ENCODE assay signal across 1 cellular context in genomic region chr11:36289226-36289852, GRCh38.
TF ChIP-seq lines count a peak whose summit lies in the region.

Gene COMMD9 (minus strand): TSS chr11:36289424. CDS start chr11:36289412, 12 bp downstream.

TF ChIP-seq in HepG2, 621 proteins besides CTCF, POLR2A, EP300 and RAD21 (continued from another document and continues in another):
- TF ChIP-seq ZNF784 (CRISPR knock-in tag; IDR thresholded peaks at IDR 0.05; ENCODE audit: borderline replicate concordance) = peak; percentile 79
- no peak for TF ChIP-seq DMTF1 (CRISPR knock-in tag; IDR thresholded peaks at IDR 0.05)
- no peak for TF ChIP-seq SMAD1 (CRISPR knock-in tag; IDR thresholded peaks at IDR 0.05; ENCODE audit: borderline replicate concordance, low read depth)
- no peak for TF ChIP-seq ZNF276 (CRISPR knock-in tag; IDR thresholded peaks at IDR 0.05; ENCODE audit: low read depth)
- TF ChIP-seq TFDP1 (CRISPR knock-in tag; IDR thresholded peaks at IDR 0.05; ENCODE audit: borderline replicate concordance) = no peak
- no peak for TF ChIP-seq ZNF484 (CRISPR knock-in tag; IDR thresholded peaks at IDR 0.05; ENCODE audit: borderline replicate concordance, low read depth)
- TF ChIP-seq ZNF142 (CRISPR knock-in tag; IDR thresholded peaks at IDR 0.05) = no peak
- TF ChIP-seq ZFP37 (CRISPR knock-in tag; IDR thresholded peaks at IDR 0.05; ENCODE audit: borderline replicate concordance) = no peak
- TF ChIP-seq ETV6 (CRISPR knock-in tag; conservative IDR thresholded peaks at IDR 0.05) = no peak
- peak; percentile 65 for TF ChIP-seq CBX1 (IDR thresholded peaks at IDR 0.05; ENCODE audit: low read depth)
- TF ChIP-seq AGO2 (optimal IDR thresholded peaks at IDR 0.05; ENCODE audit: low read depth, low read length) = no peak
- TF ChIP-seq TCF12 (IDR thresholded peaks at IDR 0.05) = no peak
- no peak for TF ChIP-seq TCF12 (CRISPR knock-in tag; IDR thresholded peaks at IDR 0.05)
- no peak for TF ChIP-seq CHCHD3 (CRISPR knock-in tag; IDR thresholded peaks at IDR 0.05)
- TF ChIP-seq ZNF225 (CRISPR knock-in tag; IDR thresholded peaks at IDR 0.05) = no peak
- no peak for TF ChIP-seq MTF2 (CRISPR knock-in tag; IDR thresholded peaks at IDR 0.05; ENCODE audit: borderline replicate concordance)
- TF ChIP-seq HOXA9 (CRISPR knock-in tag; IDR thresholded peaks at IDR 0.05; ENCODE audit: borderline replicate concordance) = no peak
- TF ChIP-seq GATAD1 (CRISPR knock-in tag; IDR thresholded peaks at IDR 0.05) = peak; percentile 100
- TF ChIP-seq DNMT1 (CRISPR knock-in tag; IDR thresholded peaks at IDR 0.05) = no peak
- peak; percentile 63; the same call in 1 of the 2 replicates for TF ChIP-seq NFKB2 (CRISPR knock-in tag; IDR thresholded peaks at IDR 0.05; ENCODE audit: borderline replicate concordance)
- TF ChIP-seq NFYB (CRISPR knock-in tag; IDR thresholded peaks at IDR 0.05) = no peak
- no peak for TF ChIP-seq MLXIP (CRISPR knock-in tag; IDR thresholded peaks at IDR 0.05; ENCODE audit: borderline replicate concordance)
- no peak for TF ChIP-seq ZNF781 (CRISPR knock-in tag; IDR thresholded peaks at IDR 0.05; ENCODE audit: borderline replicate concordance, not compliant biosample characterization)
- no peak for TF ChIP-seq SKIL (CRISPR knock-in tag; IDR thresholded peaks at IDR 0.05; ENCODE audit: borderline replicate concordance)
- peak; percentile 76 for TF ChIP-seq ZMYM4 (CRISPR knock-in tag; IDR thresholded peaks at IDR 0.05)
- no peak for TF ChIP-seq TFAP4 (IDR thresholded peaks at IDR 0.05; ENCODE audit: borderline replicate concordance, low read depth)
- 0 out of 2 replicates have a peak, but pooled peaks have one; percentile 21 for TF ChIP-seq PITX1 (CRISPR knock-in tag; IDR thresholded peaks at IDR 0.05)
- no peak for TF ChIP-seq RNF2 (conservative IDR thresholded peaks at IDR 0.05; ENCODE audit: low read depth)
- TF ChIP-seq FOXK1 (CRISPR knock-in tag; IDR thresholded peaks at IDR 0.05; ENCODE audit: borderline replicate concordance, low read depth) = peak; percentile 91; the same call in 1 of the 2 replicates
- TF ChIP-seq ZNF280D (CRISPR knock-in tag; IDR thresholded peaks at IDR 0.05) = no peak
- no peak for TF ChIP-seq ZNF75D (CRISPR knock-in tag; IDR thresholded peaks at IDR 0.05; ENCODE audit: borderline replicate concordance)
- TF ChIP-seq PRPF4 (IDR thresholded peaks at IDR 0.05; ENCODE audit: low read depth, low read length, poor library complexity, severe bottlenecking) = no peak
- peak; percentile 78; the same call in 1 of the 2 replicates for TF ChIP-seq KLF11 (CRISPR knock-in tag; IDR thresholded peaks at IDR 0.05)
- TF ChIP-seq SIX4 (CRISPR knock-in tag; IDR thresholded peaks at IDR 0.05) = peak; percentile 37; the same call in 1 of the 2 replicates
- TF ChIP-seq SIX1 (CRISPR knock-in tag; IDR thresholded peaks at IDR 0.05; ENCODE audit: borderline replicate concordance) = no peak
- TF ChIP-seq ZNF530 (CRISPR knock-in tag; IDR thresholded peaks at IDR 0.05; ENCODE audit: low read depth) = 0 out of 2 replicates have a peak, but pooled peaks have one; percentile 53
- TF ChIP-seq ZNF468 (CRISPR knock-in tag; IDR thresholded peaks at IDR 0.05) = no peak
- no peak for TF ChIP-seq HES4 (CRISPR knock-in tag; IDR thresholded peaks at IDR 0.05; ENCODE audit: borderline replicate concordance)
- no peak for TF ChIP-seq ZNF160 (CRISPR knock-in tag; IDR thresholded peaks at IDR 0.05)
- TF ChIP-seq EHMT2 (IDR thresholded peaks at IDR 0.05; ENCODE audit: borderline replicate concordance, low read depth, low read length) = no peak
- TF ChIP-seq ZNF430 (CRISPR knock-in tag; IDR thresholded peaks at IDR 0.05) = no peak
